In the genomic region with DNA sequence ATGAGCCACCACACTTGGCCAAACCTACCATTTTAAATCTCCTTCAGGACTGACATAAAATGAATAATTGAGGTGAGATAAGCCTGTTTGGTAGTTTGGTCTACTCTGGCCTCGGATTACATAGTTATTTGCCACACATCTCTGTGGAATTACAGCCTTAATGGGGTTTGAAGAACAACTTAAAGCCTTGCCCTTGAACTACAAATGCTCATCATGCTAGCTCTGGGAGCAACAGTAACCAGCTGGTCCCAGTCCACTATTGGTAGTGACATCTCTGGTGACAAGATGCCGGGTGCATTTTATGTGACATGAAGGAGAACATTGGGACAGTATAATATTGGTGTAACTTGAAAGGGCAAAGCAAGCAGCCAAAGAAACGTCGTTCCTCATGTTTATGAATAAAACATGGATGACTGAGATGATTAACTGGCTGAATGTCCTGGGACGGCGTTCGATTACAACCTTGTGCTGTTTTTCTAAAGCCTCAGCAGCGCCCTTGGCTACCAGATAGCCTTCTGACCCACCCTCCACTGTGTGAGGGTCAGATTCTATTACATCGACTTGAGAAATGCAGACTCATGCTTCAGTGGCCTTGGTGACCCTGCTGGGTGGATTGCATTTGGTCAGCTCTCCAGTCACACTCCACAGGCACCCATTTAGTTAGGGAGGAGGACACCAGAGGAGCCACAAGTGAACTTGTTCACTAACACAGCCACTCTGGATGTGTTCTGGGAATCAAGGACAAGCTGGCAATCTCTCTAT, we compare ENCODE assay signal across 1 cellular context.
TF ChIP-seq lines count a peak whose summit lies in the region.

No MANE protein-coding gene starts in this region.

TF ChIP-seq in HepG2, 621 proteins besides CTCF, POLR2A, EP300 and RAD21:
- TF ChIP-seq KDM2A (CRISPR knock-in tag; IDR thresholded peaks at IDR 0.05; ENCODE audit: borderline replicate concordance, low read depth), result no peak
- peak in 1 of 2 experiments; percentile 40; a peak in 1 of 4 replicates for TF ChIP-seq NR2F1 (CRISPR knock-in tag; IDR thresholded peaks at IDR 0.05)
- peak in 1 of 2 experiments; percentile 22; a peak in 1 of 4 replicates for TF ChIP-seq MAFK (conservative IDR thresholded peaks at IDR 0.05 in 1 of 2, IDR thresholded peaks at IDR 0.05 in 1 of 2; ENCODE audit: low read length in 2 of 2)
- TF ChIP-seq MAFF (IDR thresholded peaks at IDR 0.05; ENCODE audit: low read depth, low read length), result 0 out of 2 replicates have a peak, but pooled peaks have one; percentile 26
- TF ChIP-seq ZSCAN12 (CRISPR knock-in tag; IDR thresholded peaks at IDR 0.05), result no peak
- TF ChIP-seq NFE2L2 (IDR thresholded peaks at IDR 0.05; ENCODE audit: low read length), result peak; percentile 52; the same call in 1 of the 2 replicates
